10 cellular contexts compared by ENCODE assay signal in genomic region chr5:80962630-80963520, GRCh38. TPM values are rescaled to one million over a fixed set of nuclear protein-coding genes. Genes with fewer than 3 reads are reported as not detected.
DNase-seq lines count a peak whose midpoint lies in the region; ATAC-seq lines count a peak whose summit lies in the region.
"Had no signal": no experiment of that assay in that cellular context is flagged by ENCODE, and none has a peak within 500 bp of the region (broad histone marks: within the 10 kb centered on the region; RNA-seq: fewer than 3 reads in every experiment).

No MANE protein-coding gene starts in this region.

- H3K27me3 Mint-ChIP-seq in activated naive CD4-positive, alpha-beta T cell treated with anti-CD3 and anti-CD28 coated beads, Interleukin-2, amount 50 U/mL, for 24 hours: no peaks in the 10 kb centered on the region

- no peaks in the 10 kb centered on the region for H3K9me2 ChIP-seq in Karpas-422 (replicated peaks; ENCODE audit: insufficient read depth, low read length)

- peak overlapping the region; percentile 60 for H2AFZ ChIP-seq in Karpas-422 (ENCODE audit: low read length)

- H3K4me3 ChIP-seq in Karpas-422 (ENCODE audit: low read length): peak overlapping the region; percentile 24
- peak overlapping the region; percentile 6 for H3K4me3 ChIP-seq in effector memory CD4-positive, alpha-beta T cell (ENCODE audit: insufficient read depth, low read depth, low read length, poor library complexity, severe bottlenecking)
- H3K4me3 ChIP-seq: colonic mucosa had no signal

- H3K4me2 ChIP-seq in Karpas-422 (ENCODE audit: low read depth, low read length, poor library complexity, severe bottlenecking): peak overlapping the region; percentile 62

- H3K9ac ChIP-seq in Karpas-422 (ENCODE audit: low read length): peak overlapping the region; percentile 53

- H3K4me1 ChIP-seq in Karpas-422 (ENCODE audit: low read length): peaks cover 87% of the 10 kb centered on the region
- peaks cover 6% of the 10 kb centered on the region for H3K4me1 ChIP-seq in effector memory CD4-positive, alpha-beta T cell (ENCODE audit: control insufficient read depth, insufficient read depth, low read length, poor library complexity, severe bottlenecking)
- H3K4me1 ChIP-seq: colonic mucosa had no signal

- DNase-seq in activated naive CD4-positive, alpha-beta T cell treated with anti-CD3 and anti-CD28 coated beads, Interleukin-2, amount 50 U/mL, for 16 hours: no peak
- DNase-seq in Karpas-422: no peak
- DNase-seq in effector memory CD4-positive, alpha-beta T cell: no peak
- DNase-seq in substantia nigra (lab: John Stamatoyannopoulos, UW): no peak
- no peak for DNase-seq in effector CD8-positive, alpha-beta T cell (lab: John Stamatoyannopoulos, UW)
- DNase-seq: ovary had no signal

- no peaks in the 10 kb centered on the region for H3K27me3 ChIP-seq in Karpas-422 (ENCODE audit: low read length)
- no peaks in the 10 kb centered on the region for H3K27me3 ChIP-seq in effector memory CD4-positive, alpha-beta T cell (replicated peaks; ENCODE audit: control insufficient read depth, insufficient read depth, low read length, poor library complexity, severe bottlenecking)
- H3K27me3 ChIP-seq: ovary had no signal

- H3K36me3 ChIP-seq in Karpas-422 (ENCODE audit: insufficient read depth, low read length): no peaks in the 10 kb centered on the region; the same call in 1 of the 2 replicates
- no peaks in the 10 kb centered on the region for H3K36me3 ChIP-seq in effector memory CD4-positive, alpha-beta T cell (ENCODE audit: control insufficient read depth, insufficient read depth, low read length)
- H3K36me3 ChIP-seq: colonic mucosa, ovary had no signal

- no peaks in the 10 kb centered on the region for H4K20me1 ChIP-seq in Karpas-422 (ENCODE audit: insufficient read depth, low read depth, low read length)

- peaks cover 2% of the 10 kb centered on the region for H3K36me3 Mint-ChIP-seq in activated naive CD4-positive, alpha-beta T cell treated with anti-CD3 and anti-CD28 coated beads, Interleukin-2, amount 50 U/mL, for 24 hours

- H3K79me2 ChIP-seq in Karpas-422 (ENCODE audit: low read length): peaks cover 28% of the 10 kb centered on the region

- peaks cover 72% of the 10 kb centered on the region for H3K4me1 Mint-ChIP-seq in activated naive CD4-positive, alpha-beta T cell treated with anti-CD3 and anti-CD28 coated beads, Interleukin-2, amount 50 U/mL, for 24 hours

- H3K27ac Mint-ChIP-seq in activated naive CD4-positive, alpha-beta T cell treated with anti-CD3 and anti-CD28 coated beads, Interleukin-2, amount 50 U/mL, for 24 hours: peak overlapping the region; percentile 71

- peak overlapping the region; percentile 76 for H3K4me3 Mint-ChIP-seq in activated naive CD4-positive, alpha-beta T cell treated with anti-CD3 and anti-CD28 coated beads, Interleukin-2, amount 50 U/mL, for 24 hours

- H3K27ac ChIP-seq in Karpas-422 (ENCODE audit: low read length) (peak overlapping the region; percentile 86), substantia nigra (ENCODE audit: low read depth, low read length, poor library complexity, severe bottlenecking) (peak overlapping the region; percentile 62)
- H3K27ac ChIP-seq in effector memory CD4-positive, alpha-beta T cell (ENCODE audit: insufficient read depth, low read length, poor library complexity, severe bottlenecking): no peak overlapping the region
- H3K27ac ChIP-seq: colonic mucosa had no signal

- no peaks in the 10 kb centered on the region for H3K9me3 ChIP-seq in Karpas-422 (ENCODE audit: low read length)
- H3K9me3 ChIP-seq in effector memory CD4-positive, alpha-beta T cell (ENCODE audit: control insufficient read depth, low read length): no peaks in the 10 kb centered on the region
- H3K9me3 ChIP-seq: colonic mucosa, ovary had no signal

- ATAC-seq in GM19395 (IDR thresholded peaks at IDR 0.05; ENCODE audit: unreplicated experiment) (no peak), HG02870 (IDR thresholded peaks at IDR 0.05; ENCODE audit: unreplicated experiment) (no peak)

- no peaks in the 10 kb centered on the region for H3K9me3 Mint-ChIP-seq in activated naive CD4-positive, alpha-beta T cell treated with anti-CD3 and anti-CD28 coated beads, Interleukin-2, amount 50 U/mL, for 24 hours

RNA-seq across cellular contexts. Expression of gene RASGRF2, which starts 2.7 kb away (rescaled TPM):
- total RNA-seq in Karpas-422 (2014; rRNA removed; shearing (Covaris generic); ENCODE audit: low replicate concordance): 11.1 and 19.4 TPM in 2 replicates
